25 cellular contexts compared by ENCODE assay signal in genomic region chr7:76182225-76182965, GRCh38. TPM values are rescaled to one million over a fixed set of nuclear protein-coding genes. Genes with fewer than 3 reads are reported as not detected.
A peak's percentile ranks its signal among the peaks of the same experiment; 100 is the strongest.
DNase-seq lines count a peak whose midpoint lies in the region; ATAC-seq, FAIRE-seq and TF ChIP-seq lines count a peak whose summit lies in the region.
"Had no signal": no experiment of that assay in that cellular context is flagged by ENCODE, and none has a peak within 500 bp of the region (broad histone marks: within the 10 kb centered on the region; RNA-seq: fewer than 3 reads in every experiment).

No MANE protein-coding gene starts in this region.

- peaks cover 14% of the 10 kb centered on the region for H3K4me1 Mint-ChIP-seq in WTC11

- peak; percentile 97 for DNase-seq in G401 (ENCODE audit: low spot score)
- no peak for DNase-seq in WTC11 (ENCODE audit: low spot score)
- peak; percentile 70 to 86 for DNase-seq in cerebellar nuclear complex (lab: John Stamatoyannopoulos, UW)
- no peak for DNase-seq in trophoblast cell
- no peak for DNase-seq in DMS53 (lab: John Stamatoyannopoulos, UW)
- no peak for DNase-seq in H54 (ENCODE audit: insufficient read length, low spot score)
- no peak for DNase-seq in activated CD4-positive, alpha-beta T cell treated with anti-CD3 and anti-CD28 coated beads for 48 hours
- DNase-seq: 8988T; ACHN; AML-193; BE2C; CD4-positive, alpha-beta T cell; CD8-positive, alpha-beta memory T cell; DMS 273 treated with DMSO at 0.1 percent for 48 hours; DMS79 treated with DMSO at 0.1 percent for 48 hours; GOT3; H7; HFFc6 had no signal

- H3K27me3 ChIP-seq in trophoblast cell (ENCODE audit: insufficient read depth, low read length), result no peaks in the 10 kb centered on the region
- H3K27me3 ChIP-seq: BE2C; BLaER1 treated with 17β-estradiol and CSF1 and Interleukin-3, amounts not matched to agents 10 nM and 100 nM had no signal

- no peak overlapping the region for H2AK5ac ChIP-seq in trophoblast cell (ENCODE audit: low read length)

- H3K27me3 Mint-ChIP-seq in WTC11 (ENCODE audit: low read depth), result no peaks in the 10 kb centered on the region; the same call in none of the 2 replicates
- H3K27me3 Mint-ChIP-seq: CD4-positive, alpha-beta T cell had no signal

- ATAC-seq in WTC11, result no peak
- ATAC-seq: A549, HCT116 had no signal

- H4K12ac ChIP-seq in trophoblast cell (ENCODE audit: low read depth, low read length), result no peak overlapping the region

- H2BK120ac ChIP-seq in trophoblast cell (ENCODE audit: insufficient read depth, low read length, poor library complexity), result no peak overlapping the region

- no peak overlapping the region for H3K4me2 ChIP-seq in trophoblast cell (ENCODE audit: low read length)
- H3K4me2 ChIP-seq: A549; BLaER1 treated with 17β-estradiol and CSF1 and Interleukin-3, amounts not matched to agents 10 nM and 100 nM had no signal

- no peak overlapping the region for H3K23ac ChIP-seq in trophoblast cell (ENCODE audit: low read length)

- H3K14ac ChIP-seq in trophoblast cell (ENCODE audit: low read length), result no peak overlapping the region

- H4K91ac ChIP-seq in trophoblast cell (ENCODE audit: low read depth, low read length), result no peak overlapping the region

- in situ Hi-C loops in G401 (cut with HindIII; ENCODE audit: low sequenced_read_pairs), result no loop called here

- TF ChIP-seq POLR2A in H54 (IDR thresholded peaks at IDR 0.05; ENCODE audit: low read depth, low read length), result no peak

- no peak for FAIRE-seq in H54 (lab: Jason Lieb, UNC)
- FAIRE-seq: A549, D721Med, G401.6, GM12892 had no signal

- H3K4me1 ChIP-seq in trophoblast cell (ENCODE audit: control insufficient read depth in 1 of 2, insufficient read depth in 2 of 2, low read length in 2 of 2), result peaks cover 0 to 2% of the 10 kb centered on the region in 2 experiments
- H3K4me1 ChIP-seq: A549 had no signal

- no peak overlapping the region for H3K27ac Mint-ChIP-seq in WTC11
- H3K27ac Mint-ChIP-seq: CD14-positive monocyte; CD4-positive, alpha-beta T cell; CD8-positive, alpha-beta memory T cell; HFFc6 had no signal

- POLR2A ChIA-PET in WTC11 (lab: Charles Lee), result no interaction called here

- H3K27ac ChIP-seq in trophoblast cell (ENCODE audit: low read depth, low read length), result no peak overlapping the region
- H3K27ac ChIP-seq: A549; BLaER1 treated with 17β-estradiol and CSF1 and Interleukin-3, amounts not matched to agents 10 nM and 100 nM had no signal

- WGBS in trophoblast cell (ENCODE audit: extremely low coverage, insufficient coverage, insufficient read length), result no CpG with 5 or more reads among the region's 7 CpGs

- H2BK5ac ChIP-seq in trophoblast cell (ENCODE audit: low read depth, low read length, poor library complexity), result no peak overlapping the region

- no peak overlapping the region for H3K4me3 Mint-ChIP-seq in WTC11
- H3K4me3 Mint-ChIP-seq: CD14-positive monocyte; CD4-positive, alpha-beta T cell; CD8-positive, alpha-beta memory T cell; HFFc6 had no signal

- no peaks in the 10 kb centered on the region for H3K36me3 Mint-ChIP-seq in WTC11
- H3K36me3 Mint-ChIP-seq: CD14-positive monocyte; CD8-positive, alpha-beta memory T cell had no signal

- H4K8ac ChIP-seq in trophoblast cell (ENCODE audit: low read depth, low read length), result no peak overlapping the region

- TF ChIP-seq CTCF in WTC11 (IDR thresholded peaks at IDR 0.05), result no peak

- H3K36me3 ChIP-seq in trophoblast cell (ENCODE audit: control insufficient read depth in 1 of 2, insufficient read depth in 2 of 2, low read length in 2 of 2), result no peaks in the 10 kb centered on the region
- H3K36me3 ChIP-seq: BE2C; BLaER1 treated with 17β-estradiol and CSF1 and Interleukin-3, amounts not matched to agents 10 nM and 100 nM had no signal

- CTCF ChIA-PET in WTC11 (lab: Charles Lee), result interaction anchor here (0.6 to 1.8 kb wide), 3 partner anchors 17 to 131 kb away, joined by 3 to 6 read pairs (median 3); no protein-coding TSS in a partner anchor

- H3K18ac ChIP-seq in trophoblast cell (ENCODE audit: low read length), result no peak overlapping the region

- H3K9me3 ChIP-seq in trophoblast cell (ENCODE audit: insufficient read depth, low read depth, low read length), result no peaks in the 10 kb centered on the region
- H3K9me3 ChIP-seq: A549; BE2C; BLaER1 treated with 17β-estradiol and CSF1 and Interleukin-3, amounts not matched to agents 10 nM and 100 nM had no signal

- no peak overlapping the region for H2BK12ac ChIP-seq in trophoblast cell (ENCODE audit: low read length)

- H3K4ac ChIP-seq in trophoblast cell (ENCODE audit: low read depth, low read length), result no peak overlapping the region

- H3K4me3 ChIP-seq in trophoblast cell (ENCODE audit: low read depth, low read length), result no peak overlapping the region
- H3K4me3 ChIP-seq: A549; BLaER1 treated with 17β-estradiol and CSF1 and Interleukin-3, amounts not matched to agents 10 nM and 100 nM had no signal

- no peaks in the 10 kb centered on the region for H3K9me3 Mint-ChIP-seq in WTC11
- H3K9me3 Mint-ChIP-seq: CD4-positive, alpha-beta T cell; CD8-positive, alpha-beta memory T cell; HFFc6 had no signal

- H3K9ac ChIP-seq in trophoblast cell (ENCODE audit: low read length), result peak overlapping the region; percentile 44
- H3K9ac ChIP-seq: BLaER1 treated with 17β-estradiol and CSF1 and Interleukin-3, amounts not matched to agents 10 nM and 100 nM had no signal

- H2AFZ ChIP-seq in trophoblast cell (ENCODE audit: insufficient read depth, low read length, poor library complexity), result no peak overlapping the region

- H3K79me2 ChIP-seq in trophoblast cell (ENCODE audit: control insufficient read depth, insufficient read depth, low read length, poor library complexity), result no peaks in the 10 kb centered on the region

- no peaks in the 10 kb centered on the region for H3K79me1 ChIP-seq in trophoblast cell (ENCODE audit: low read length)

TF ChIP-seq in WTC11, 78 proteins besides CTCF, POLR2A, EP300 and RAD21:
- TF ChIP-seq ZNF121 (CRISPR knock-in tag; IDR thresholded peaks at IDR 0.05), result peak; percentile 92
- no peak for TF ChIP-seq ETV6 (CRISPR knock-in tag; IDR thresholded peaks at IDR 0.05)
TF ChIP-seq in WTC11: peak in this region for 1.

RNA-seq across cellular contexts. Expression of gene SRRM3, which starts 19.3 kb away (rescaled TPM):
- 5.8 and 8.5 TPM in 2 replicates for total RNA-seq in G401 (2014; rRNA removed; shearing (Covaris generic))
- total RNA-seq in WTC11 (2021), result 17.7 to 24.6 TPM (median 20.7 TPM) in 3 replicates
- polyA plus RNA-seq in trophoblast cell (2013), result 2.6 and 2.8 TPM in 2 replicates
- total RNA-seq: CD4-positive, alpha-beta T cell; CD8-positive, alpha-beta memory T cell had no signal
- polyA plus RNA-seq: CD14-positive monocyte; CD8-positive, alpha-beta memory T cell had no signal

Comparison
In these comparisons a context has a peak if more than half of its experiments do, and no peak if none do; other contexts are left out.
1. DNase-seq: peak in G401 (single experiment) and cerebellar nuclear complex (2 of 2); none in WTC11 (single experiment), trophoblast cell (0 of 2), DMS53 (single experiment), H54 (single experiment) and activated CD4-positive, alpha-beta T cell treated with anti-CD3 and anti-CD28 coated beads for 48 hours (single experiment).